29 cellular contexts compared by ENCODE assay signal in genomic region chr2:11166476-11166875, GRCh38.
"Had no signal": no experiment of that assay in that cellular context is flagged by ENCODE, and none has a peak within 500 bp of the region (broad histone marks: within the 10 kb centered on the region; RNA-seq: fewer than 3 reads in every experiment).

No MANE protein-coding gene starts in this region.

- H3K36me3 ChIP-seq: ovary, right lobe of liver, vagina had no signal

- H3K9me3 Mint-ChIP-seq: naive thymus-derived CD4-positive, alpha-beta T cell; natural killer cell treated with Interleukin-12 subunit alpha and Interleukin-12 subunit beta and Interleukin-15 and Interleukin-18, amount 100 ng/mL, for 72 hours; nephron progenitor cell; neural crest cell; stimulated activated memory B cell treated with anti-CD40 and anti-IgM and Interleukin-4, amounts not matched to agents 10 μg/mL and 1 μg/mL and 100 μg/mL, for 72 hours; stimulated activated naive CD8-positive, alpha-beta T cell treated with anti-CD3 and anti-CD28 coated beads, Interleukin-15, amount 100 ng/mL, for 72 hours had no signal

- H3K4me1 Mint-ChIP-seq: stimulated activated memory B cell treated with anti-CD40 and anti-IgM and Interleukin-4, amounts not matched to agents 10 μg/mL and 1 μg/mL and 100 μg/mL, for 72 hours; stimulated activated naive CD8-positive, alpha-beta T cell treated with anti-CD3 and anti-CD28 coated beads, Interleukin-15, amount 100 ng/mL, for 72 hours had no signal

- H3K4me3 Mint-ChIP-seq: naive thymus-derived CD4-positive, alpha-beta T cell; natural killer cell treated with Interleukin-12 subunit alpha and Interleukin-12 subunit beta and Interleukin-15 and Interleukin-18, amount 100 ng/mL, for 72 hours; nephron progenitor cell; neural crest cell; stimulated activated memory B cell treated with anti-CD40 and anti-IgM and Interleukin-4, amounts not matched to agents 10 μg/mL and 1 μg/mL and 100 μg/mL, for 72 hours; stimulated activated naive CD8-positive, alpha-beta T cell treated with anti-CD3 and anti-CD28 coated beads, Interleukin-15, amount 100 ng/mL, for 72 hours had no signal

- H3K27ac ChIP-seq: neutrophil, ovary, parathyroid adenoma, psoas muscle, right lobe of liver, skin epidermis, suprapubic skin, testis, tibial nerve, upper lobe of left lung, vagina had no signal

- H3K27me3 ChIP-seq: neutrophil, ovary, right lobe of liver, suprapubic skin, testis, tibial nerve, upper lobe of left lung, vagina had no signal

- DNase-seq: naive thymus-derived CD4-positive, alpha-beta T cell; nephron progenitor cell; nucleus accumbens; ovary; psoas muscle; right cardiac atrium; right lobe of liver; stimulated activated CD4-positive, alpha-beta T cell treated with anti-CD3 and anti-CD28 coated beads, Interleukin-15, amount 100 ng/mL, for 24 hours; stimulated activated CD4-positive, alpha-beta T cell treated with anti-CD3 and anti-CD28 coated beads, Interleukin-2, amount 100 ng/mL, for 24 hours; stimulated activated CD4-positive, alpha-beta T cell treated with anti-CD3 and anti-CD28 coated beads, Interleukin-2, amount 100 ng/mL, for 48 hours; stimulated activated CD4-positive, alpha-beta T cell treated with anti-CD3 and anti-CD28 coated beads, Interleukin-4, amount 100 ng/mL, for 24 hours; stimulated activated naive CD4-positive, alpha-beta T cell; stimulated activated naive CD8-positive, alpha-beta T cell treated with anti-CD3 and anti-CD28 coated beads, Interleukin-15, amount 100 ng/mL, for 72 hours; stimulated activated naive CD8-positive, alpha-beta T cell treated with anti-CD3 and anti-CD28 coated beads, Interleukin-15, Interleukin-2, amounts not matched to agents 100 U/mL and 50 U/mL, for 24 hours; substantia nigra; testis; trophoblast cell; upper lobe of left lung had no signal

- H3K4me3 ChIP-seq: ovary, psoas muscle, right lobe of liver, skin epidermis, smooth muscle cell, suprapubic skin, testis, tibial nerve, upper lobe of left lung, vagina had no signal

- ATAC-seq: naive thymus-derived CD4-positive, alpha-beta T cell; natural killer cell treated with Interleukin-12 subunit alpha and Interleukin-12 subunit beta and Interleukin-15 and Interleukin-18, amount 100 ng/mL, for 72 hours; psoas muscle; right cardiac atrium; right lobe of liver; stimulated activated memory B cell treated with anti-CD40 and anti-IgM and Interleukin-4, amounts not matched to agents 10 μg/mL and 1 μg/mL and 100 μg/mL, for 72 hours; stimulated activated naive CD8-positive, alpha-beta T cell treated with anti-CD3 and anti-CD28 coated beads, Interleukin-15, amount 100 ng/mL, for 72 hours; stimulated activated naive CD8-positive, alpha-beta T cell treated with anti-CD3 and anti-CD28 coated beads, Interleukin-15, Interleukin-2, amounts not matched to agents 100 U/mL and 50 U/mL, for 24 hours had no signal

- H3K9me3 ChIP-seq: neutrophil, ovary, psoas muscle, right lobe of liver, suprapubic skin, testis, tibial nerve, upper lobe of left lung, vagina had no signal

- H3K27ac Mint-ChIP-seq: naive thymus-derived CD4-positive, alpha-beta T cell; natural killer cell treated with Interleukin-12 subunit alpha and Interleukin-12 subunit beta and Interleukin-15 and Interleukin-18, amount 100 ng/mL, for 72 hours; nephron progenitor cell; progenitor cell of endocrine pancreas; stimulated activated memory B cell treated with anti-CD40 and anti-IgM and Interleukin-4, amounts not matched to agents 10 μg/mL and 1 μg/mL and 100 μg/mL, for 72 hours; stimulated activated naive CD8-positive, alpha-beta T cell treated with anti-CD3 and anti-CD28 coated beads, Interleukin-15, amount 100 ng/mL, for 72 hours had no signal

- H3K9ac ChIP-seq: parathyroid adenoma had no signal

- H3K4me1 ChIP-seq: parathyroid adenoma, psoas muscle, right lobe of liver, suprapubic skin, testis, tibial nerve, upper lobe of left lung, vagina had no signal

- H3K27me3 Mint-ChIP-seq: naive thymus-derived CD4-positive, alpha-beta T cell; natural killer cell treated with Interleukin-12 subunit alpha and Interleukin-12 subunit beta and Interleukin-15 and Interleukin-18, amount 100 ng/mL, for 72 hours; stimulated activated memory B cell treated with anti-CD40 and anti-IgM and Interleukin-4, amounts not matched to agents 10 μg/mL and 1 μg/mL and 100 μg/mL, for 72 hours; stimulated activated naive CD8-positive, alpha-beta T cell treated with anti-CD3 and anti-CD28 coated beads, Interleukin-15, amount 100 ng/mL, for 72 hours had no signal

- H3K36me3 Mint-ChIP-seq: natural killer cell treated with Interleukin-12 subunit alpha and Interleukin-12 subunit beta and Interleukin-15 and Interleukin-18, amount 100 ng/mL, for 72 hours had no signal
